16 cellular contexts compared by ENCODE assay signal in the genomic region with DNA sequence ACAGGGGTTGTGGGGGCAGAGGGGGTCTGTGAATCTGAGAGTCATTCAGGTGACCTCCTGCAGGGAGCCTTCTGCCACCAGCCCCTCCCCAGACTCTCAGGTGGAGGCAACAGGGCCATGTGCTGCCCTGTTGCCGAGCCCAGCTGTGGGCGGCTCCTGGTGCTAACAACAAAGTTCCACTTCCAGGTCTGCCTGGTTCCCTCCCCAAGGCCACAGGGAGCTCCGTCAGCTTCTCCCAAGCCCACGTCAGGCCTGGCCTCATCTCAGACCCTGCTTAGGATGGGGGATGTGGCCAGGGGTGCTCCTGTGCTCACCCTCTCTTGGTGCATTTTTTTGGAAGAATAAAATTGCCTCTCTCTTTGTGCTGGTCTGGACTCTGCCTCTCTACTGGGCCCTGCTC. TPM values are rescaled to one million over a fixed set of nuclear protein-coding genes. Genes with fewer than 3 reads are reported as not detected.
DNase-seq lines count a peak whose midpoint lies in the region; FAIRE-seq and TF ChIP-seq lines count a peak whose summit lies in the region.
"Had no signal": no experiment of that assay in that cellular context is flagged by ENCODE, and none has a peak within 500 bp of the region (broad histone marks: within the 10 kb centered on the region; RNA-seq: fewer than 3 reads in every experiment).

No MANE protein-coding gene starts in this region.

- H3K9ac ChIP-seq in endothelial cell of umbilical vein (replicated peaks; ENCODE audit: extremely low read depth, insufficient read depth, low read length) = no peak overlapping the region
- H3K9ac ChIP-seq: BLaER1 had no signal

- H3K27me3 Mint-ChIP-seq in MCF 10A (ENCODE audit: insufficient read depth, unreplicated experiment) = no peaks in the 10 kb centered on the region

- dilution Hi-C loops in endothelial cell of umbilical vein (cut with MboI; ENCODE audit: extremely low pct_ligation_motif_present, low sequenced_read_pairs) = no loop called here

- no peaks in the 10 kb centered on the region for H3K4me1 Mint-ChIP-seq in MCF 10A (ENCODE audit: insufficient read depth, unreplicated experiment)

- intact Hi-C loops in MCF 10A (cut with micrococcal nuclease) (no loop called here), breast epithelium (cut with DNase I; ENCODE audit: low total_unique reads) (no loop called here), endothelial cell of umbilical vein (cut with micrococcal nuclease) (no loop called here)

- H3K9me1 ChIP-seq in endothelial cell of umbilical vein (replicated peaks; ENCODE audit: control insufficient read depth, extremely low read depth, insufficient read depth, low read length) = no peaks in the 10 kb centered on the region

- H3K27me3 ChIP-seq in breast epithelium (no peaks in the 10 kb centered on the region), endothelial cell of umbilical vein (ENCODE audit: control insufficient read depth in 2 of 2, insufficient read depth in 2 of 2, low read length in 2 of 2) (no peaks in the 10 kb centered on the region)
- H3K27me3 ChIP-seq: BLaER1 had no signal

- H3K27ac Mint-ChIP-seq in MCF 10A (ENCODE audit: low read depth, unreplicated experiment) = peak overlapping the region; percentile 35
- H3K27ac Mint-ChIP-seq: CD8-positive, alpha-beta T cell; H9 had no signal

- TF ChIP-seq CTCF in MCF 10A (IDR thresholded peaks at IDR 0.05; ENCODE audit: unreplicated experiment) (no peak), breast epithelium (IDR thresholded peaks at IDR 0.05) (no peak), endothelial cell of umbilical vein (IDR thresholded peaks at IDR 0.05; ENCODE audit: extremely low read depth in 1 of 2, insufficient read depth in 1 of 2, low read depth in 1 of 2, low read length in 2 of 2) (no peak), GM10266 (IDR thresholded peaks at IDR 0.05; ENCODE audit: control insufficient read depth, insufficient read depth, low read depth, missing control alignments) (no peak)

- BruUV-seq in MCF 10A (replicated peaks; lab: Mats Ljungman, UMichigan) (no TSS peak), endothelial cell of umbilical vein (replicated peaks; lab: Mats Ljungman, UMichigan) (TSS peak; percentile 89)

- DNase-seq in MCF 10A (ENCODE audit: unreplicated experiment) (no peak), breast epithelium (ENCODE audit: low spot score in 2 of 2) (no peak), HTR-8/SVneo (ENCODE audit: insufficient read length, low spot score) (no peak), endothelial cell of umbilical vein (ENCODE audit: low read depth, low spot score) (no peak), NCI-H2227 treated with DMSO at 0.1 percent for 48 hours (lab: John Stamatoyannopoulos, UW) (no peak), GM10266 (ENCODE audit: extremely low spot score) (no peak)
- no peak for DNase-seq in activated T-cell treated with anti-CD3 and anti-CD28 coated beads, Interleukin-2, amount 50 U/mL, for 48 hours
- DNase-seq: CD8-positive, alpha-beta T cell; GDM1; H9 had no signal

- H4K20me1 ChIP-seq in endothelial cell of umbilical vein (replicated peaks; ENCODE audit: control insufficient read depth, extremely low read depth, insufficient read depth, low read length) = no peaks in the 10 kb centered on the region

- no peaks in the 10 kb centered on the region for H3K79me2 ChIP-seq in endothelial cell of umbilical vein (ENCODE audit: control insufficient read depth, insufficient read depth, low read length)

- H3K9me3 ChIP-seq in breast epithelium (no peaks in the 10 kb centered on the region), endothelial cell of umbilical vein (replicated peaks; ENCODE audit: control insufficient read depth, insufficient read depth, low read length) (no peaks in the 10 kb centered on the region)
- H3K9me3 ChIP-seq: A549, BLaER1 had no signal

- H3K36me3 ChIP-seq in breast epithelium (no peaks in the 10 kb centered on the region), endothelial cell of umbilical vein (ENCODE audit: control insufficient read depth in 2 of 2, extremely low read depth in 1 of 2, insufficient read depth in 2 of 2, low read length in 2 of 2) (no peaks in the 10 kb centered on the region)

- H3K27ac ChIP-seq in breast epithelium = no peak overlapping the region
- H3K27ac ChIP-seq in endothelial cell of umbilical vein (ENCODE audit: insufficient read depth, low read depth, low read length) = no peak overlapping the region
- H3K27ac ChIP-seq: 22Rv1, A549, BLaER1 had no signal

- FAIRE-seq in HTR-8/SVneo (lab: Jason Lieb, UNC) = peak; percentile 31
- FAIRE-seq in endothelial cell of umbilical vein (lab: Jason Lieb, UNC) = no peak
- FAIRE-seq: A549, D721Med, H1 had no signal

- no peaks in the 10 kb centered on the region for H3K9me3 Mint-ChIP-seq in MCF 10A (ENCODE audit: unreplicated experiment)
- H3K9me3 Mint-ChIP-seq: CD8-positive, alpha-beta T cell; H9 had no signal

- no peak overlapping the region for H3K4me3 Mint-ChIP-seq in MCF 10A (ENCODE audit: unreplicated experiment)
- H3K4me3 Mint-ChIP-seq: CD8-positive, alpha-beta T cell; H9 had no signal

- H3K4me1 ChIP-seq in breast epithelium (no peaks in the 10 kb centered on the region), endothelial cell of umbilical vein (ENCODE audit: control insufficient read depth, extremely low read depth, insufficient read depth, low read length) (no peaks in the 10 kb centered on the region)
- H3K4me1 ChIP-seq: A549 had no signal

- POLR2A ChIA-PET in MCF 10A (lab: Yijun Ruan, JAX) = no interaction called here
- POLR2A ChIA-PET in endothelial cell of umbilical vein (lab: Charles Lee) = no interaction called here

- TF ChIP-seq POLR2A in breast epithelium (IDR thresholded peaks at IDR 0.05) (no peak), endothelial cell of umbilical vein (IDR thresholded peaks at IDR 0.05; ENCODE audit: low read depth, low read length) (no peak)

- no peak overlapping the region for H2AFZ ChIP-seq in endothelial cell of umbilical vein (ENCODE audit: low read depth, low read length)

- CTCF ChIA-PET in MCF 10A (lab: Yijun Ruan, JAX) (interaction anchor here (0.7 to 0.8 kb wide), 2 partner anchors 131 to 302 kb away, joined by 3 to 4 read pairs; no protein-coding TSS in a partner anchor), endothelial cell of umbilical vein (lab: Charles Lee) (no interaction called here)

- no peak overlapping the region for H3K4me2 ChIP-seq in endothelial cell of umbilical vein (ENCODE audit: insufficient read depth, low read length)
- H3K4me2 ChIP-seq: A549, BLaER1 had no signal

- H3K36me3 Mint-ChIP-seq in MCF 10A (ENCODE audit: insufficient read depth, unreplicated experiment) = no peaks in the 10 kb centered on the region
- H3K36me3 Mint-ChIP-seq: CD8-positive, alpha-beta T cell had no signal

- H3K4me3 ChIP-seq in breast epithelium = no peak overlapping the region
- no peak overlapping the region for H3K4me3 ChIP-seq in endothelial cell of umbilical vein (replicated peaks in 1 of 3; ENCODE audit: insufficient read depth in 1 of 3, low read depth in 1 of 3, low read length in 3 of 3)
- H3K4me3 ChIP-seq: A549, BLaER1 had no signal

TF ChIP-seq in endothelial cell of umbilical vein, 7 proteins besides CTCF, POLR2A, EP300 and RAD21:
- TF ChIP-seq POLR2AphosphoS5 (IDR thresholded peaks at IDR 0.05; ENCODE audit: insufficient read depth, low read depth, low read length) = no peak
- TF ChIP-seq MYC (IDR thresholded peaks at IDR 0.05; ENCODE audit: low read depth, low read length) = no peak
- TF ChIP-seq GATA2 (IDR thresholded peaks at IDR 0.05; ENCODE audit: insufficient read depth, insufficient read length, low read depth, low read length) = no peak
- no peak for TF ChIP-seq FOS (IDR thresholded peaks at IDR 0.05; ENCODE audit: borderline replicate concordance, insufficient read depth, low read length)
- no peak for TF ChIP-seq JUN (IDR thresholded peaks at IDR 0.05; ENCODE audit: borderline replicate concordance, insufficient read depth, insufficient read length, low read depth)
- TF ChIP-seq EZH2 (IDR thresholded peaks at IDR 0.05; ENCODE audit: borderline replicate concordance, low read depth, low read length, severe bottlenecking) = no peak
- TF ChIP-seq, protein P1, sequence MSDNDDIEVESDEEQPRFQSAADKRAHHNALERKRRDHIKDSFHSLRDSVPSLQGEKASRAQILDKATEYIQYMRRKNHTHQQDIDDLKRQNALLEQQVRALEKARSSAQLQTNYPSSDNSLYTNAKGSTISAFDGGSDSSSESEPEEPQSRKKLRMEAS (IDR thresholded peaks at IDR 0.05; ENCODE audit: insufficient read depth, insufficient read length) = no peak
TF ChIP-seq in endothelial cell of umbilical vein: peak in this region for 0.

RNA-seq across cellular contexts. Expression of a gene that starts 10.7 kb away (rescaled TPM):
- total RNA-seq in MCF 10A (2022) = not detected in 2 replicates
- total RNA-seq in breast epithelium = not detected
- total RNA-seq in endothelial cell of umbilical vein = not detected in 2 replicates
- polyA plus RNA-seq in endothelial cell of umbilical vein = not detected in 2 replicates
- not detected in 2 replicates for polyA plus RNA-seq in endothelial cell of umbilical vein (2011; cell fraction: cytosol; rRNA removed)
- polyA plus RNA-seq in endothelial cell of umbilical vein (2011; cell fraction: nucleus; rRNA removed) = not detected in 2 replicates
- not detected in 2 replicates for polyA plus RNA-seq in endothelial cell of umbilical vein (2012)
- not detected in 2 replicates for polyA minus RNA-seq in endothelial cell of umbilical vein
- polyA minus RNA-seq in endothelial cell of umbilical vein (2011; cell fraction: cytosol; rRNA and poly(A)+ RNA removed) = not detected
- not detected in 2 replicates for polyA minus RNA-seq in endothelial cell of umbilical vein (2011; cell fraction: nucleus; rRNA and poly(A)+ RNA removed)
- total RNA-seq: CD8-positive, alpha-beta T cell; H1; H9 had no signal
- polyA plus RNA-seq: A549, AG04450, H1 had no signal

RNA-seq across cellular contexts. Expression of a gene that starts 49.2 kb away (rescaled TPM):
- total RNA-seq in MCF 10A (2022) (16.4 and 44.3 TPM in 2 replicates), breast epithelium (under 1 TPM in 2 of 3 donors, not detected in 1; 0.32 to 0.44 TPM), endothelial cell of umbilical vein (105 and 107 TPM in 2 replicates)
- 32.1 and 35.7 TPM in 2 replicates for polyA plus RNA-seq in endothelial cell of umbilical vein
- 35.7 and 40.7 TPM in 2 replicates for polyA plus RNA-seq in endothelial cell of umbilical vein (2011; cell fraction: cytosol; rRNA removed)
- 25.1 and 25.9 TPM in 2 replicates for polyA plus RNA-seq in endothelial cell of umbilical vein (2011; cell fraction: nucleus; rRNA removed)
- polyA plus RNA-seq in endothelial cell of umbilical vein (2012) = 42.2 and 62.9 TPM in 2 replicates
- polyA minus RNA-seq in endothelial cell of umbilical vein = 33.0 and 34.7 TPM in 2 replicates
- polyA minus RNA-seq in endothelial cell of umbilical vein (2011; cell fraction: cytosol; rRNA and poly(A)+ RNA removed) = 77.5 TPM
- 10.3 and 12.9 TPM in 2 replicates for polyA minus RNA-seq in endothelial cell of umbilical vein (2011; cell fraction: nucleus; rRNA and poly(A)+ RNA removed)

Comparison
In these comparisons a context has a peak if more than half of its experiments do, and no peak if none do; other contexts are left out.
1. RNA of a gene that starts 49.2 kb away (total RNA-seq): 105 to 107 TPM in endothelial cell of umbilical vein and 16.4 to 44.3 TPM in MCF 10A; 0.32 to 0.44 TPM in breast epithelium; every median in the first group is over 10 times any median in the second.